17 cellular contexts compared by ENCODE assay signal in the genomic region with DNA sequence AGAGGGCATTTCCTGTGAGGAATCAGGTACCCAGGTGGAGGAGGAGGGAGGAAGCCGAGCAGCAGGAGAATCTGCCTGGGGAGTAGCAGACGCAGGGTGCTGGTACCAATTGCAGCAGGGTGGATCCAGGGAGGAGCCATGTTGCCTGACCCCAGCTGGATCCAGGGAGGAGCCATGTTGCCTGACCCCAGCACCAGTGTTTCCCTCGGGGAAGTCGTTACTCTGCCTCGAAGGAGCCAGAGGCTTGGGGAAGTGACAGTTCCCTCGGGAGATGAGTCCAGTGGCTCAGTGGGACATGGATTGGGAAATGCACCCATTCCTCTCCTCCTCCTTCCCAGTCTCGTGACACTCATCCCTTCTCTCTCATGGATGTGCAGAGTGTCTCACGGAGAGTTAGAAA. TPM values are rescaled to one million over a fixed set of nuclear protein-coding genes. Genes with fewer than 3 reads are reported as not detected.
DNase-seq lines count a peak whose midpoint lies in the region; ATAC-seq and TF ChIP-seq lines count a peak whose summit lies in the region.
"Had no signal": no experiment of that assay in that cellular context is flagged by ENCODE, and none has a peak within 500 bp of the region (broad histone marks: within the 10 kb centered on the region; RNA-seq: fewer than 3 reads in every experiment).

No MANE protein-coding gene starts in this region.

- POLR2A ChIA-PET in activated CD4-positive, alpha-beta memory T cell treated with anti-CD3 and anti-CD28 coated beads, Interleukin-2, amount 10 ng/mL, durations not matched to agents 7 days and 5 days (lab: Charles Lee): no interaction called here
- POLR2A ChIA-PET in activated CD4-positive, alpha-beta memory T cell treated with anti-CD3 and anti-CD28 coated beads for 36 hours (lab: Charles Lee): no interaction called here

- CTCF ChIA-PET in activated CD4-positive, alpha-beta memory T cell treated with anti-CD3 and anti-CD28 coated beads, Interleukin-2, amount 10 ng/mL, durations not matched to agents 7 days and 5 days (lab: Charles Lee): no interaction called here
- CTCF ChIA-PET in activated CD4-positive, alpha-beta memory T cell treated with anti-CD3 and anti-CD28 coated beads for 36 hours (lab: Charles Lee): no interaction called here

- H3K9ac ChIP-seq in BLaER1 treated with 17β-estradiol and CSF1 and Interleukin-3, amounts not matched to agents 10 nM and 100 nM: peak overlapping the region in 1 of 11 experiments; percentile 26; a peak in 2 of 22 replicates

- H3K36me3 Mint-ChIP-seq in activated CD4-positive, alpha-beta memory T cell treated with anti-CD3 and anti-CD28 coated beads, Interleukin-2, amount 10 ng/mL, durations not matched to agents 7 days and 5 days (ENCODE audit: low read depth): peaks cover 14% of the 10 kb centered on the region
- H3K36me3 Mint-ChIP-seq in activated CD4-positive, alpha-beta memory T cell treated with anti-CD3 and anti-CD28 coated beads for 36 hours: no peaks in the 10 kb centered on the region
- H3K36me3 Mint-ChIP-seq in activated T-helper 2 cell treated with anti-CD3 and anti-CD28 coated beads, Interferon-gamma antibody, Interleukin-2, Interleukin-4, amounts not matched to agents 10 μg/mL and 5 μg/mL and 100 μg/mL, durations not matched to agents 14 hours and 24 hours and 36 hours (ENCODE audit: low read depth): no peaks in the 10 kb centered on the region
- H3K36me3 Mint-ChIP-seq in natural killer cell (peaks cover 11% of the 10 kb centered on the region), T-helper 17 cell (ENCODE audit: low read depth) (no peaks in the 10 kb centered on the region)
- H3K36me3 Mint-ChIP-seq: CD8-positive, alpha-beta T cell had no signal

- H3K4me1 Mint-ChIP-seq in activated CD4-positive, alpha-beta memory T cell treated with anti-CD3 and anti-CD28 coated beads, Interleukin-2, amount 10 ng/mL, durations not matched to agents 7 days and 5 days: peaks cover 41% of the 10 kb centered on the region
- peaks cover 6% of the 10 kb centered on the region for H3K4me1 Mint-ChIP-seq in activated CD4-positive, alpha-beta memory T cell treated with anti-CD3 and anti-CD28 coated beads for 36 hours (ENCODE audit: low read depth)
- H3K4me1 Mint-ChIP-seq in activated T-helper 2 cell treated with anti-CD3 and anti-CD28 coated beads, Interferon-gamma antibody, Interleukin-2, Interleukin-4, amounts not matched to agents 10 μg/mL and 5 μg/mL and 100 μg/mL, durations not matched to agents 14 hours and 24 hours and 36 hours (ENCODE audit: low read depth): peaks cover 51% of the 10 kb centered on the region
- H3K4me1 Mint-ChIP-seq in natural killer cell: peaks cover 67 to 76% of the 10 kb centered on the region in 2 donors
- H3K4me1 Mint-ChIP-seq in T-helper 17 cell: no peaks in the 10 kb centered on the region

- no peak for TF ChIP-seq CTCF in natural killer cell (IDR thresholded peaks at IDR 0.05)

- H3K4me1 ChIP-seq in BLaER1 treated with 17β-estradiol and CSF1 and Interleukin-3, amounts not matched to agents 10 nM and 100 nM: peaks cover 78 to 92% (median 82%) of the 10 kb centered on the region in 10 experiments
- H3K4me1 ChIP-seq: HAP-1 had no signal

- peak overlapping the region in 7 of 11 experiments; percentile 4 to 84 (median 77); a peak in 11 of 22 replicates for H3K27ac ChIP-seq in BLaER1 treated with 17β-estradiol and CSF1 and Interleukin-3, amounts not matched to agents 10 nM and 100 nM

- peak overlapping the region in 6 of 10 experiments; percentile 8 to 58 (median 33); a peak in 8 of 20 replicates for H3K4me3 ChIP-seq in BLaER1 treated with 17β-estradiol and CSF1 and Interleukin-3, amounts not matched to agents 10 nM and 100 nM
- H3K4me3 ChIP-seq: HAP-1 had no signal

- ATAC-seq in natural killer cell (no peak), T-helper 17 cell (no peak), GM18867 (IDR thresholded peaks at IDR 0.05; ENCODE audit: unreplicated experiment) (no peak)
- ATAC-seq: CD8-positive, alpha-beta T cell had no signal

- intact Hi-C loops in activated CD4-positive, alpha-beta memory T cell treated with anti-CD3 and anti-CD28 coated beads for 36 hours (cut with micrococcal nuclease): no loop called here
- intact Hi-C loops in activated T-helper 2 cell treated with anti-CD3 and anti-CD28 coated beads, Interferon-gamma antibody, Interleukin-2, Interleukin-4, amounts not matched to agents 10 μg/mL and 5 μg/mL and 100 μg/mL, durations not matched to agents 14 hours and 24 hours and 36 hours (cut with micrococcal nuclease): no loop called here
- intact Hi-C loops in natural killer cell (cut with micrococcal nuclease): loop anchor here (5.0 to 10.0 kb wide), 3 partner anchors 52 to 371 kb away; partner anchors contain the start of gene NCR1

- no peak overlapping the region for H3K27ac Mint-ChIP-seq in activated CD4-positive, alpha-beta memory T cell treated with anti-CD3 and anti-CD28 coated beads, Interleukin-2, amount 10 ng/mL, durations not matched to agents 7 days and 5 days
- H3K27ac Mint-ChIP-seq in activated CD4-positive, alpha-beta memory T cell treated with anti-CD3 and anti-CD28 coated beads for 36 hours: no peak overlapping the region
- H3K27ac Mint-ChIP-seq in activated T-helper 2 cell treated with anti-CD3 and anti-CD28 coated beads, Interferon-gamma antibody, Interleukin-2, Interleukin-4, amounts not matched to agents 10 μg/mL and 5 μg/mL and 100 μg/mL, durations not matched to agents 14 hours and 24 hours and 36 hours: peak overlapping the region; percentile 33
- H3K27ac Mint-ChIP-seq in natural killer cell: peak overlapping the region; percentile 88 to 90
- no peak overlapping the region for H3K27ac Mint-ChIP-seq in T-helper 17 cell
- H3K27ac Mint-ChIP-seq: B cell; CD8-positive, alpha-beta T cell had no signal

- no peaks in the 10 kb centered on the region for H3K27me3 ChIP-seq in BLaER1 treated with 17β-estradiol and CSF1 and Interleukin-3, amounts not matched to agents 10 nM and 100 nM

- H3K9me3 Mint-ChIP-seq in activated CD4-positive, alpha-beta memory T cell treated with anti-CD3 and anti-CD28 coated beads, Interleukin-2, amount 10 ng/mL, durations not matched to agents 7 days and 5 days: no peaks in the 10 kb centered on the region
- H3K9me3 Mint-ChIP-seq in activated CD4-positive, alpha-beta memory T cell treated with anti-CD3 and anti-CD28 coated beads for 36 hours: no peaks in the 10 kb centered on the region
- H3K9me3 Mint-ChIP-seq in activated T-helper 2 cell treated with anti-CD3 and anti-CD28 coated beads, Interferon-gamma antibody, Interleukin-2, Interleukin-4, amounts not matched to agents 10 μg/mL and 5 μg/mL and 100 μg/mL, durations not matched to agents 14 hours and 24 hours and 36 hours: no peaks in the 10 kb centered on the region
- H3K9me3 Mint-ChIP-seq in natural killer cell: no peaks in the 10 kb centered on the region
- H3K9me3 Mint-ChIP-seq: CD8-positive, alpha-beta T cell had no signal

- H3K4me3 Mint-ChIP-seq in activated CD4-positive, alpha-beta memory T cell treated with anti-CD3 and anti-CD28 coated beads, Interleukin-2, amount 10 ng/mL, durations not matched to agents 7 days and 5 days: peak overlapping the region; percentile 61
- no peak overlapping the region for H3K4me3 Mint-ChIP-seq in activated CD4-positive, alpha-beta memory T cell treated with anti-CD3 and anti-CD28 coated beads for 36 hours
- H3K4me3 Mint-ChIP-seq in activated T-helper 2 cell treated with anti-CD3 and anti-CD28 coated beads, Interferon-gamma antibody, Interleukin-2, Interleukin-4, amounts not matched to agents 10 μg/mL and 5 μg/mL and 100 μg/mL, durations not matched to agents 14 hours and 24 hours and 36 hours (ENCODE audit: low read depth): no peak overlapping the region
- H3K4me3 Mint-ChIP-seq in natural killer cell (peak overlapping the region; percentile 90), T-helper 17 cell (no peak overlapping the region)
- H3K4me3 Mint-ChIP-seq: CD8-positive, alpha-beta T cell had no signal

- H3K9me3 ChIP-seq in BLaER1 treated with 17β-estradiol and CSF1 and Interleukin-3, amounts not matched to agents 10 nM and 100 nM (replicated peaks in 1 of 11): no peaks in the 10 kb centered on the region; a peak in 1 of 22 replicates
- no peaks in the 10 kb centered on the region for H3K9me3 ChIP-seq in T-helper 17 cell (ENCODE audit: control insufficient read depth, low read length, poor library complexity, severe bottlenecking)
- H3K9me3 ChIP-seq: HAP-1 had no signal

- no peaks in the 10 kb centered on the region for H4K20me1 ChIP-seq in BLaER1 treated with 17β-estradiol and CSF1 and Interleukin-3, amounts not matched to agents 10 nM and 100 nM

- peaks cover 48% of the 10 kb centered on the region for H3K27me3 Mint-ChIP-seq in activated CD4-positive, alpha-beta memory T cell treated with anti-CD3 and anti-CD28 coated beads, Interleukin-2, amount 10 ng/mL, durations not matched to agents 7 days and 5 days
- peaks cover 49% of the 10 kb centered on the region for H3K27me3 Mint-ChIP-seq in activated CD4-positive, alpha-beta memory T cell treated with anti-CD3 and anti-CD28 coated beads for 36 hours
- peaks cover 6% of the 10 kb centered on the region for H3K27me3 Mint-ChIP-seq in activated T-helper 2 cell treated with anti-CD3 and anti-CD28 coated beads, Interferon-gamma antibody, Interleukin-2, Interleukin-4, amounts not matched to agents 10 μg/mL and 5 μg/mL and 100 μg/mL, durations not matched to agents 14 hours and 24 hours and 36 hours (ENCODE audit: low read depth)
- peaks cover 5 to 11% of the 10 kb centered on the region in 2 donors for H3K27me3 Mint-ChIP-seq in natural killer cell (ENCODE audit: low read depth in 2 of 2)
- H3K27me3 Mint-ChIP-seq in T-helper 17 cell: peaks cover 58% of the 10 kb centered on the region
- H3K27me3 Mint-ChIP-seq: B cell had no signal

- peak overlapping the region; percentile 85 to 95 (median 91) for H3K4me2 ChIP-seq in BLaER1 treated with 17β-estradiol and CSF1 and Interleukin-3, amounts not matched to agents 10 nM and 100 nM

- DNase-seq in activated CD4-positive, alpha-beta memory T cell treated with anti-CD3 and anti-CD28 coated beads, Interleukin-2, amount 10 ng/mL, durations not matched to agents 7 days and 5 days: no peak
- no peak for DNase-seq in activated CD4-positive, alpha-beta memory T cell treated with anti-CD3 and anti-CD28 coated beads for 36 hours
- DNase-seq in activated T-helper 2 cell treated with anti-CD3 and anti-CD28 coated beads, Interferon-gamma antibody, Interleukin-2, Interleukin-4, amounts not matched to agents 10 μg/mL and 5 μg/mL and 100 μg/mL, durations not matched to agents 14 hours and 24 hours and 36 hours (ENCODE audit: low spot score): no peak
- DNase-seq in natural killer cell (no peak), T-helper 17 cell (no peak), NCI-H446 (lab: John Stamatoyannopoulos, UW) (no peak)
- DNase-seq: CD8-positive, alpha-beta T cell; COR-L47; DND-41; GDM1 had no signal

- peaks cover 0 to 4% (median 0%) of the 10 kb centered on the region in 11 experiments; a peak in 4 of 22 replicates for H3K36me3 ChIP-seq in BLaER1 treated with 17β-estradiol and CSF1 and Interleukin-3, amounts not matched to agents 10 nM and 100 nM
- H3K36me3 ChIP-seq: HAP-1 had no signal

RNA-seq across cellular contexts. Expression of gene LAIR2, which starts 31.5 kb away (rescaled TPM):
- total RNA-seq in activated CD4-positive, alpha-beta memory T cell treated with anti-CD3 and anti-CD28 coated beads, Interleukin-2, amount 10 ng/mL, durations not matched to agents 7 days and 5 days: 1 to 10 TPM; 2.4 to 3.8 TPM
- total RNA-seq in activated CD4-positive, alpha-beta memory T cell treated with anti-CD3 and anti-CD28 coated beads for 36 hours: not detected
- total RNA-seq in activated T-helper 2 cell treated with anti-CD3 and anti-CD28 coated beads, Interferon-gamma antibody, Interleukin-2, Interleukin-4, amounts not matched to agents 10 μg/mL and 5 μg/mL and 100 μg/mL, durations not matched to agents 14 hours and 24 hours and 36 hours: 76.8 and 77.7 TPM in 2 replicates
- total RNA-seq in natural killer cell (10 to 100 TPM; 44.1 to 67.7 (median 53.3) TPM), T-helper 17 cell (1 to 10 TPM in 1 of 2 donors, under 1 TPM in 1; 0.94 to 1.7 TPM)
- total RNA-seq: A172; B cell; CD8-positive, alpha-beta T cell; H1; HT-29 had no signal

RNA-seq across cellular contexts. Expression of gene LILRA2, which starts 39.4 kb away (rescaled TPM):
- total RNA-seq in activated CD4-positive, alpha-beta memory T cell treated with anti-CD3 and anti-CD28 coated beads, Interleukin-2, amount 10 ng/mL, durations not matched to agents 7 days and 5 days: not detected
- total RNA-seq in activated CD4-positive, alpha-beta memory T cell treated with anti-CD3 and anti-CD28 coated beads for 36 hours: not detected
- total RNA-seq in activated T-helper 2 cell treated with anti-CD3 and anti-CD28 coated beads, Interferon-gamma antibody, Interleukin-2, Interleukin-4, amounts not matched to agents 10 μg/mL and 5 μg/mL and 100 μg/mL, durations not matched to agents 14 hours and 24 hours and 36 hours: not detected in 2 replicates
- total RNA-seq in natural killer cell: 1 to 10 TPM; 1.4 to 8.4 (median 5.6) TPM
- 1 to 10 TPM in 1 of 2 donors, under 1 TPM in 1; 0.68 to 3.3 TPM for total RNA-seq in T-helper 17 cell
- total RNA-seq: A172; CD8-positive, alpha-beta T cell; H1; HT-29 had no signal

RNA-seq across cellular contexts. Expression of gene LILRA1, which starts 59.3 kb away (rescaled TPM):
- not detected for total RNA-seq in activated CD4-positive, alpha-beta memory T cell treated with anti-CD3 and anti-CD28 coated beads, Interleukin-2, amount 10 ng/mL, durations not matched to agents 7 days and 5 days
- total RNA-seq in activated CD4-positive, alpha-beta memory T cell treated with anti-CD3 and anti-CD28 coated beads for 36 hours: not detected
- not detected in 2 replicates for total RNA-seq in activated T-helper 2 cell treated with anti-CD3 and anti-CD28 coated beads, Interferon-gamma antibody, Interleukin-2, Interleukin-4, amounts not matched to agents 10 μg/mL and 5 μg/mL and 100 μg/mL, durations not matched to agents 14 hours and 24 hours and 36 hours
- 10 to 100 TPM in 1 of 3 donors, 1 to 10 TPM in 2; 1.4 to 13.0 (median 6.1) TPM for total RNA-seq in natural killer cell
- 1 to 10 TPM in 1 of 2 donors, under 1 TPM in 1; 0.65 to 2.1 TPM for total RNA-seq in T-helper 17 cell
- total RNA-seq: A172; B cell; CD8-positive, alpha-beta T cell; H1; HT-29 had no signal

Comparison
In these comparisons a context has a peak if more than half of its experiments do, and no peak if none do; other contexts are left out.
1. H3K4me3 Mint-ChIP-seq: peak in activated CD4-positive, alpha-beta memory T cell treated with anti-CD3 and anti-CD28 coated beads, Interleukin-2, amount 10 ng/mL, durations not matched to agents 7 days and 5 days (single experiment) and natural killer cell (single experiment); none in activated CD4-positive, alpha-beta memory T cell treated with anti-CD3 and anti-CD28 coated beads for 36 hours (single experiment), activated T-helper 2 cell treated with anti-CD3 and anti-CD28 coated beads, Interferon-gamma antibody, Interleukin-2, Interleukin-4, amounts not matched to agents 10 μg/mL and 5 μg/mL and 100 μg/mL, durations not matched to agents 14 hours and 24 hours and 36 hours (single experiment) and T-helper 17 cell (single experiment).
2. H3K27ac Mint-ChIP-seq: peak in activated T-helper 2 cell treated with anti-CD3 and anti-CD28 coated beads, Interferon-gamma antibody, Interleukin-2, Interleukin-4, amounts not matched to agents 10 μg/mL and 5 μg/mL and 100 μg/mL, durations not matched to agents 14 hours and 24 hours and 36 hours (single experiment) and natural killer cell (2 of 2); none in activated CD4-positive, alpha-beta memory T cell treated with anti-CD3 and anti-CD28 coated beads, Interleukin-2, amount 10 ng/mL, durations not matched to agents 7 days and 5 days (single experiment), activated CD4-positive, alpha-beta memory T cell treated with anti-CD3 and anti-CD28 coated beads for 36 hours (single experiment) and T-helper 17 cell (single experiment).
3. RNA of gene LAIR2, which starts 31.5 kb away (total RNA-seq): 76.8 to 77.7 TPM in activated T-helper 2 cell treated with anti-CD3 and anti-CD28 coated beads, Interferon-gamma antibody, Interleukin-2, Interleukin-4, amounts not matched to agents 10 μg/mL and 5 μg/mL and 100 μg/mL, durations not matched to agents 14 hours and 24 hours and 36 hours and 44.1 to 67.7 TPM in natural killer cell; 2.4 to 3.8 TPM in activated CD4-positive, alpha-beta memory T cell treated with anti-CD3 and anti-CD28 coated beads, Interleukin-2, amount 10 ng/mL, durations not matched to agents 7 days and 5 days, 0.94 to 1.7 TPM in T-helper 17 cell and not detected in activated CD4-positive, alpha-beta memory T cell treated with anti-CD3 and anti-CD28 coated beads for 36 hours; every median in the first group is over 4 times any median in the second.